ENCODE assay signal across 21 cellular contexts in the genomic region with DNA sequence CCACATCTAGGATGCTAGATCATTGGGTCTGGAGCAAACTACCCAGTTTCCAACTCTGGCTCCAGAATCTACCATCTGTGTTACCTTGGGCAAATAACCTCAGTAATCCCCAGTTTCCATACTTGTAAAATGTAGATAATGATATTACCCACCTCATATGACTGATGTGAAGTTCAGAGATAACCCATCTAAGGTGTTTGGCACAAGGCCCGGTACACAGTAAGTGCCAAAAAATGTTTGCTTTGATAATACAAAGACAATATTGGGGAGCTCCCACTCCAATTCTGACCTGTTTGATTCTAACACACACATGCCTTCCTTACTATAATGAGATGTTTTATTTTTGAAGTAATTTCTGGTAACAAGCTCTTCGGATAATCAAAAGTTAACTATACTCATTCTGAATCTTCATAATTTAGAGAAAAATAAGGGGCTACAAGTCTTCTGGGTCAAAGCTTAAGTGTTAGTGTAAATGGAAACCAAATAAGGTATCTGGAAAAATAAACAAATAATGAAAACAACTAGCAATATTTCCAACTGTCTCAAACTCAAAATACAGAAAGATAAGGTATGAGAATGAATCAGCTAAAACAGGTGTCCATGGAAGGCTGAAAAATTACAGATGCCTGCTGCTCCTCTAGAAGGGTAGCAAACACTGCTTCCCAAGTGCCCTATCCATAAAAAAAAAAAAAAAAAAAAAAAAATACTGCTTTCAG. TPM values are rescaled to one million over a fixed set of nuclear protein-coding genes. Genes with fewer than 3 reads are reported as not detected.
DNase-seq lines count a peak whose midpoint lies in the region; ATAC-seq and TF ChIP-seq lines count a peak whose summit lies in the region.
"Had no signal": no experiment of that assay in that cellular context is flagged by ENCODE, and none has a peak within 500 bp of the region (broad histone marks: within the 10 kb centered on the region; RNA-seq: fewer than 3 reads in every experiment).

No MANE protein-coding gene starts in this region.

- DNase-seq in LNCaP clone FGC (ENCODE audit: low read depth) (peak; percentile 48), dermis microvascular lymphatic vessel endothelial cell (ENCODE audit: low read depth in 2 of 2) (peak; percentile 12 to 58), GM03348 (ENCODE audit: low spot score) (no peak)
- DNase-seq: activated B cell treated with CpG ODN at 0.5 μM for 24 hours; activated CD4-positive, alpha-beta T cell treated with anti-CD3 and anti-CD28 coated beads, Interleukin-2, amount 50 U/mL, for 4 hours; aorta; CD4-positive, alpha-beta memory T cell; mucosa of descending colon; NCI-H187; NCI-H2227 treated with DMSO at 0.1 percent for 48 hours; NCI-H748 treated with DMSO at 0.1 percent for 48 hours; stimulated activated CD4-positive, alpha-beta T cell treated with anti-CD3 and anti-CD28 coated beads, Interleukin-4, amount 100 ng/mL, for 4 hours; stimulated activated naive CD8-positive, alpha-beta T cell treated with anti-CD3 and anti-CD28 coated beads, Interleukin-15, Interleukin-2, amounts not matched to agents 100 U/mL and 50 U/mL, for 24 hours had no signal

- H2AFZ ChIP-seq in ACC112 (ENCODE audit: low read length, unreplicated experiment) = no peak overlapping the region

- H3K4me1 ChIP-seq in ACC112 (ENCODE audit: control insufficient read depth, insufficient read depth, low read length, unreplicated experiment) = peaks cover 42% of the 10 kb centered on the region

- H3K79me2 ChIP-seq in ACC112 (ENCODE audit: control insufficient read depth, insufficient read depth, low read length, unreplicated experiment) = peaks cover 89% of the 10 kb centered on the region

- TF ChIP-seq CTCF in 22Rv1 (IDR thresholded peaks at IDR 0.05) = no peak
- no peak for TF ChIP-seq CTCF in LNCaP clone FGC (IDR thresholded peaks at IDR 0.05; ENCODE audit: control insufficient read depth, extremely low read depth, insufficient read depth)

- H3K36me3 ChIP-seq in ACC112 (ENCODE audit: insufficient read depth, low read length) = peaks cover 19% of the 10 kb centered on the region
- H3K36me3 ChIP-seq: HAP-1 had no signal

- no peaks in the 10 kb centered on the region for H3K27me3 ChIP-seq in ACC112 (ENCODE audit: insufficient read depth, low read length)

- H3K27ac ChIP-seq in 22Rv1 (peak overlapping the region; percentile 20), ACC112 (ENCODE audit: low read depth, low read length) (peak overlapping the region; percentile 10; the same call in 1 of the 2 replicates)

- ATAC-seq in GM21367 (IDR thresholded peaks at IDR 0.05; ENCODE audit: unreplicated experiment) (no peak), HG03159 (IDR thresholded peaks at IDR 0.05; ENCODE audit: unreplicated experiment) (no peak)
- ATAC-seq: activated T-helper 17 cell treated with anti-CD3 and anti-CD28 coated beads, Interleukin-2, amount 50 U/mL, for 72 hours; mucosa of descending colon; sciatic nerve; stimulated activated naive CD8-positive, alpha-beta T cell treated with anti-CD3 and anti-CD28 coated beads, Interleukin-15, Interleukin-2, amounts not matched to agents 100 U/mL and 50 U/mL, for 24 hours had no signal

- no peak overlapping the region for H3K4me3 ChIP-seq in ACC112 (ENCODE audit: low read depth, low read length)
- no peak overlapping the region for H3K4me3 ChIP-seq in LNCaP clone FGC (ENCODE audit: low read depth, low read length)
- H3K4me3 ChIP-seq: HAP-1, mucosa of descending colon, thoracic aorta had no signal

RNA-seq across cellular contexts. Expression of gene ELL2, which starts 30.4 kb away (rescaled TPM):
- total RNA-seq in dermis microvascular lymphatic vessel endothelial cell = 8.0 and 12.1 TPM in 2 replicates
